ENCODE assay signal across 12 cellular contexts in the genomic region with DNA sequence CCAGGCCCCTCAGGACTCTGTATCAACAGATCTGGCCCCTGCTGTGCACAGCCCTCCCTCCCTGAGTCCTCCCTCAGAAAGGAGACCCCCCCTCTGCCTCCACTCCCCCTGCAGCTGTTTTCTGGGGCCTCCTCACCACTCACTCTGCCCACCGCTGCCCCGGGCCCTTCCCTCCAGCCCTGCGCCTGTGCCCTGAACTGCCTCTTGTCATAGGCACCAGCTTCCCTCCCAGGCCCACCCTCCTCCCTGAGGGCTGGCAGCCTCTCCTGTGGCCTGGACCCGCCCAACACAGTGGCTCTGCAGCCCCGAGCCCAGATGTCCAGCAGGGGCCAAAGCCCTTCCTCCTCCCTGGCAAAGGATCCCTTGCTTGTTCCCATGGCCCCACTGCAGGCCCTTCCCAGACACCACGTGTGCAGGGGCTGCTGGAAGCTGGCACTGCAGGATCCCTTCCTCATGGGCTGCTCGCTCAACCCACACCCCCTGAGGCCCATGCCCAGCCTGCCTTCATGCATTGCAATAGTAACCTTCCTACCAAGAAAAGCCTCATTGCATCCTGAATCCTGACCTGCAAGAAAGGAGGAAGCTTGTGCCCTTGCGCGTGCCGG. TPM values are rescaled to one million over a fixed set of nuclear protein-coding genes. Genes with fewer than 3 reads are reported as not detected.
DNase-seq lines count a peak whose midpoint lies in the region; ATAC-seq and TF ChIP-seq lines count a peak whose summit lies in the region.
"Had no signal": no experiment of that assay in that cellular context is flagged by ENCODE, and none has a peak within 500 bp of the region (broad histone marks: within the 10 kb centered on the region; RNA-seq: fewer than 3 reads in every experiment).

No MANE protein-coding gene starts in this region.

- TF ChIP-seq CTCF in PC-3 (conservative IDR thresholded peaks at IDR 0.05; ENCODE audit: low read depth, low read length), result no peak

- H3K27ac ChIP-seq in PC-3 (ENCODE audit: low read length), result no peak overlapping the region
- H3K27ac ChIP-seq: SJCRH30 had no signal

- no peaks in the 10 kb centered on the region for H3K9me3 ChIP-seq in PC-3 (ENCODE audit: low read length)
- H3K9me3 ChIP-seq: SJCRH30 had no signal

- peak overlapping the region; percentile 83 to 91 for H3K4me3 Mint-ChIP-seq in activated T-cell treated with anti-CD3 and anti-CD28 coated beads, Interleukin-2, amount 50 U/mL, for 72 hours
- peak overlapping the region; percentile 87 to 89 for H3K4me3 Mint-ChIP-seq in stimulated activated naive CD8-positive, alpha-beta T cell treated with anti-CD3 and anti-CD28 coated beads, Interleukin-15, amount 100 ng/mL, for 72 hours

- peaks cover 48% of the 10 kb centered on the region for H3K79me2 ChIP-seq in PC-3 (ENCODE audit: low read length)

- ATAC-seq in activated T-cell treated with anti-CD3 and anti-CD28 coated beads, Interleukin-2, amount 50 U/mL, for 72 hours (replicated peaks in 1 of 2), result no peak
- ATAC-seq in PC-3 (no peak), HG02970 (IDR thresholded peaks at IDR 0.05; ENCODE audit: low FRiP score, unreplicated experiment) (no peak)
- ATAC-seq in stimulated activated naive CD8-positive, alpha-beta T cell treated with anti-CD3 and anti-CD28 coated beads, Interleukin-15, amount 100 ng/mL, for 72 hours, result no peak

- H3K4me1 ChIP-seq in PC-3 (ENCODE audit: insufficient read depth, low read length), result peaks cover 13% of the 10 kb centered on the region

- H3K36me3 Mint-ChIP-seq in activated T-cell treated with anti-CD3 and anti-CD28 coated beads, Interleukin-2, amount 50 U/mL, for 72 hours (ENCODE audit: insufficient read depth in 2 of 2), result peaks cover 1 to 6% of the 10 kb centered on the region in 2 donors

- H3K4me2 ChIP-seq in PC-3 (ENCODE audit: low read length), result peak overlapping the region; percentile 97

- no peak overlapping the region for H2AFZ ChIP-seq in PC-3 (ENCODE audit: low read length)
- H2AFZ ChIP-seq: GM23248 had no signal

- no peaks in the 10 kb centered on the region for H3K9me2 ChIP-seq in PC-3 (replicated peaks; ENCODE audit: low read length)

- peaks cover 4% of the 10 kb centered on the region; the same call in 1 of the 2 replicates for H4K20me1 ChIP-seq in PC-3 (ENCODE audit: low read length)

- no TSS peak for BruUV-seq in PC-3 (replicated peaks; lab: Mats Ljungman, UMichigan)

- H3K27me3 ChIP-seq in PC-3 (ENCODE audit: low read length), result no peaks in the 10 kb centered on the region
- H3K27me3 ChIP-seq: SJCRH30 had no signal

- intact Hi-C loops in PC-3 (cut with micrococcal nuclease) (no loop called here), head of caudate nucleus (cut with DNase I) (no loop called here)

- POLR2A ChIA-PET in PC-3 (lab: Charles Lee; ENCODE audit: unreplicated experiment), result no interaction called here

- H3K36me3 ChIP-seq in PC-3 (ENCODE audit: low read depth, low read length), result no peaks in the 10 kb centered on the region
- H3K36me3 ChIP-seq: SJCRH30 had no signal

- H3F3A ChIP-seq in PC-3 (ENCODE audit: low read length, unreplicated experiment), result no peaks in the 10 kb centered on the region

- no peaks in the 10 kb centered on the region for H3K27me3 Mint-ChIP-seq in activated T-cell treated with anti-CD3 and anti-CD28 coated beads, Interleukin-2, amount 50 U/mL, for 72 hours (ENCODE audit: low read depth)
- H3K27me3 Mint-ChIP-seq in stimulated activated naive CD8-positive, alpha-beta T cell treated with anti-CD3 and anti-CD28 coated beads, Interleukin-15, amount 100 ng/mL, for 72 hours, result no peaks in the 10 kb centered on the region
- H3K27me3 Mint-ChIP-seq: B cell had no signal

- CTCF ChIA-PET in PC-3 (lab: Charles Lee), result no interaction called here

- no peak for DNase-seq in activated T-cell treated with anti-CD3 and anti-CD28 coated beads, Interleukin-2, amount 50 U/mL, for 72 hours
- no peak for DNase-seq in activated T-cell treated with anti-CD3 and anti-CD28 coated beads, Interleukin-2, amount 50 U/mL, for 48 hours
- DNase-seq in PC-3, result no peak
- peak in 38 of 42 donors; percentile 11 to 83 (median 43) for DNase-seq in head of caudate nucleus
- DNase-seq in stimulated activated naive CD8-positive, alpha-beta T cell treated with anti-CD3 and anti-CD28 coated beads, Interleukin-15, amount 100 ng/mL, for 72 hours, result no peak
- no peak for DNase-seq in NCI-H146 (lab: John Stamatoyannopoulos, UW)
- no peak for DNase-seq in SW 1271 (lab: John Stamatoyannopoulos, UW)
- DNase-seq: GM23248, NCI-H524, SJCRH30 had no signal

- H3K9me3 Mint-ChIP-seq in activated T-cell treated with anti-CD3 and anti-CD28 coated beads, Interleukin-2, amount 50 U/mL, for 72 hours, result no peaks in the 10 kb centered on the region
- no peaks in the 10 kb centered on the region for H3K9me3 Mint-ChIP-seq in stimulated activated naive CD8-positive, alpha-beta T cell treated with anti-CD3 and anti-CD28 coated beads, Interleukin-15, amount 100 ng/mL, for 72 hours

- H3K27ac Mint-ChIP-seq in activated T-cell treated with anti-CD3 and anti-CD28 coated beads, Interleukin-2, amount 50 U/mL, for 72 hours, result no peak overlapping the region
- H3K27ac Mint-ChIP-seq in stimulated activated naive CD8-positive, alpha-beta T cell treated with anti-CD3 and anti-CD28 coated beads, Interleukin-15, amount 100 ng/mL, for 72 hours, result peak overlapping the region; percentile 65 to 95

- H3K4me3 ChIP-seq in PC-3 (ENCODE audit: low read length), result peak overlapping the region; percentile 87
- H3K4me3 ChIP-seq: SJCRH30 had no signal

- peak overlapping the region; percentile 91 for H3K9ac ChIP-seq in PC-3 (ENCODE audit: low read length)

- peaks cover 20% of the 10 kb centered on the region for H3K4me1 Mint-ChIP-seq in activated T-cell treated with anti-CD3 and anti-CD28 coated beads, Interleukin-2, amount 50 U/mL, for 72 hours (ENCODE audit: low read depth)
- peaks cover 40% of the 10 kb centered on the region for H3K4me1 Mint-ChIP-seq in stimulated activated naive CD8-positive, alpha-beta T cell treated with anti-CD3 and anti-CD28 coated beads, Interleukin-15, amount 100 ng/mL, for 72 hours

RNA-seq across cellular contexts. Expression of gene GNPTG, which starts 25.8 kb away (rescaled TPM):
- 10 to 100 TPM; 22.1 to 23.8 TPM for total RNA-seq in activated T-cell treated with anti-CD3 and anti-CD28 coated beads, Interleukin-2, amount 50 U/mL, for 72 hours
- total RNA-seq in PC-3 (2014; rRNA removed), result 36.0 and 36.3 TPM in 2 replicates

RNA-seq across cellular contexts. Expression of gene TSR3, which starts 25.8 kb away (rescaled TPM):
- total RNA-seq in activated T-cell treated with anti-CD3 and anti-CD28 coated beads, Interleukin-2, amount 50 U/mL, for 72 hours, result 10 to 100 TPM; 39.1 to 44.8 TPM
- 117 and 142 TPM in 2 replicates for total RNA-seq in PC-3 (2014; rRNA removed)

RNA-seq across cellular contexts. Expression of gene UNKL, which starts 37.0 kb away (rescaled TPM):
- total RNA-seq in activated T-cell treated with anti-CD3 and anti-CD28 coated beads, Interleukin-2, amount 50 U/mL, for 72 hours, result 10 to 100 TPM; 51.1 to 69.5 TPM
- 18.8 and 33.9 TPM in 2 replicates for total RNA-seq in PC-3 (2014; rRNA removed)

RNA-seq across cellular contexts. Expression of gene UQCC4, which starts 43.0 kb away (rescaled TPM):
- 10 to 100 TPM; 14.5 to 17.9 TPM for total RNA-seq in activated T-cell treated with anti-CD3 and anti-CD28 coated beads, Interleukin-2, amount 50 U/mL, for 72 hours
- total RNA-seq in PC-3 (2014; rRNA removed), result 27.0 and 33.2 TPM in 2 replicates

RNA-seq across cellular contexts. Expression of gene BAIAP3, which starts 44.1 kb away (rescaled TPM):
- 1 to 10 TPM in 1 of 2 donors, under 1 TPM in 1; 0.26 to 1.1 TPM for total RNA-seq in activated T-cell treated with anti-CD3 and anti-CD28 coated beads, Interleukin-2, amount 50 U/mL, for 72 hours
- total RNA-seq in PC-3 (2014; rRNA removed), result 13.1 and 18.2 TPM in 2 replicates

Comparison
In these comparisons a context has a peak if more than half of its experiments do, and no peak if none do; other contexts are left out.
1. DNase-seq: peak in head of caudate nucleus (38 of 42); none in activated T-cell treated with anti-CD3 and anti-CD28 coated beads, Interleukin-2, amount 50 U/mL, for 72 hours (0 of 2), activated T-cell treated with anti-CD3 and anti-CD28 coated beads, Interleukin-2, amount 50 U/mL, for 48 hours (0 of 2), PC-3 (single experiment), stimulated activated naive CD8-positive, alpha-beta T cell treated with anti-CD3 and anti-CD28 coated beads, Interleukin-15, amount 100 ng/mL, for 72 hours (0 of 2), NCI-H146 (single experiment) and SW 1271 (0 of 2).